Comparison of ENCODE assay signal across 19 cellular contexts in genomic region chr5:166582416-166582815, GRCh38.
"Had no signal": no experiment of that assay in that cellular context is flagged by ENCODE, and none has a peak within 500 bp of the region (broad histone marks: within the 10 kb centered on the region; RNA-seq: fewer than 3 reads in every experiment).

No MANE protein-coding gene starts in this region.

- H3K36me3 Mint-ChIP-seq: naive thymus-derived CD4-positive, alpha-beta T cell; stimulated activated effector memory CD8-positive, alpha-beta T cell treated with anti-CD3 and anti-CD28 coated beads, Interleukin-12 subunit alpha, Interleukin-12 subunit beta, amount 100 ng/mL, for 72 hours had no signal

- DNase-seq: cortex of kidney; effector memory CD8-positive, alpha-beta T cell; kidney; mesendoderm; midbrain; naive thymus-derived CD4-positive, alpha-beta T cell; nephron progenitor cell; occipital lobe; pancreas; stimulated activated CD4-positive, alpha-beta T cell treated with anti-CD3 and anti-CD28 coated beads, Interleukin-2, amount 100 ng/mL, for 24 hours; stimulated activated CD4-positive, alpha-beta T cell treated with anti-CD3 and anti-CD28 coated beads, Interleukin-4, amount 100 ng/mL, for 24 hours; stimulated activated naive CD4-positive, alpha-beta T cell treated with Interleukin-2 at 50 U/mL for 16 hours; stomach; thyroid gland had no signal

- H3K27me3 ChIP-seq: pancreas, stomach, thyroid gland, vagina had no signal

- H3K36me3 ChIP-seq: pancreas, stomach, thyroid gland, vagina had no signal

- H3K27ac ChIP-seq: pancreas, stomach, thyroid gland, vagina had no signal

- H3K27me3 Mint-ChIP-seq: effector memory CD8-positive, alpha-beta T cell; naive thymus-derived CD4-positive, alpha-beta T cell had no signal

- H3K4me1 Mint-ChIP-seq: naive thymus-derived CD4-positive, alpha-beta T cell; nephron progenitor cell; stimulated activated effector memory CD8-positive, alpha-beta T cell treated with anti-CD3 and anti-CD28 coated beads, Interleukin-12 subunit alpha, Interleukin-12 subunit beta, amount 100 ng/mL, for 72 hours had no signal

- H3K27ac Mint-ChIP-seq: effector memory CD8-positive, alpha-beta T cell; naive thymus-derived CD4-positive, alpha-beta T cell; nephron progenitor cell; stimulated activated effector memory CD8-positive, alpha-beta T cell treated with anti-CD3 and anti-CD28 coated beads, Interleukin-12 subunit alpha, Interleukin-12 subunit beta, amount 100 ng/mL, for 72 hours had no signal

- H3K9me3 ChIP-seq: pancreas, thyroid gland, vagina had no signal

- H3K4me1 ChIP-seq: pancreas, stomach, thyroid gland, vagina had no signal

- H3K4me3 Mint-ChIP-seq: effector memory CD8-positive, alpha-beta T cell; naive thymus-derived CD4-positive, alpha-beta T cell; nephron progenitor cell; stimulated activated effector memory CD8-positive, alpha-beta T cell treated with anti-CD3 and anti-CD28 coated beads, Interleukin-12 subunit alpha, Interleukin-12 subunit beta, amount 100 ng/mL, for 72 hours had no signal

- H3K4me3 ChIP-seq: lung, pancreas, stomach, thyroid gland, vagina had no signal

- ATAC-seq: effector memory CD8-positive, alpha-beta T cell; left lobe of liver; naive thymus-derived CD4-positive, alpha-beta T cell; pancreas; sciatic nerve; stimulated activated effector memory CD8-positive, alpha-beta T cell treated with anti-CD3 and anti-CD28 coated beads, Interleukin-12 subunit alpha, Interleukin-12 subunit beta, amount 100 ng/mL, for 72 hours had no signal

- H3K9me3 Mint-ChIP-seq: nephron progenitor cell had no signal
